In genomic region chr16:14011006-14011405, GRCh38 we compare ENCODE assay signal across 19 cellular contexts.
DNase-seq lines count a peak whose midpoint lies in the region; ATAC-seq and TF ChIP-seq lines count a peak whose summit lies in the region.
"Had no signal": no experiment of that assay in that cellular context is flagged by ENCODE, and none has a peak within 500 bp of the region (broad histone marks: within the 10 kb centered on the region; RNA-seq: fewer than 3 reads in every experiment).

No MANE protein-coding gene starts in this region.

- peak overlapping the region; percentile 47 for H3K27ac ChIP-seq in cingulate gyrus (ENCODE audit: low read depth, low read length)
- H3K27ac ChIP-seq: SJSA1 had no signal

- DNase-seq in activated effector memory CD4-positive, alpha-beta T cell treated with anti-CD3 and anti-CD28 coated beads, Interleukin-2, amount 50 U/mL, for 16 hours: peak; percentile 9
- DNase-seq in activated effector memory CD4-positive, alpha-beta T cell treated with Interleukin-2 at 50 U/mL for 16 hours: no peak
- peak; percentile 0 for DNase-seq in mesenteric fat pad (ENCODE audit: low spot score)
- no peak for DNase-seq in type B pancreatic cell (ENCODE audit: extremely low spot score, unreplicated experiment)
- DNase-seq: Karpas-422, MG63, NCI-H1417, NCI-H1694 treated with DMSO at 0.1 percent for 48 hours, NCI-H2081 treated with DMSO at 0.1 percent for 48 hours, NCI-H446, NCI-H526, OCI-M1 had no signal

- TF ChIP-seq CTCF in type B pancreatic cell (conservative IDR thresholded peaks at IDR 0.05): no peak

- H3K27ac Mint-ChIP-seq in type B pancreatic cell: no peak overlapping the region
- H3K27ac Mint-ChIP-seq: B cell, CD14-positive monocyte, GM23338 had no signal

- H3K27me3 Mint-ChIP-seq in type B pancreatic cell: peaks cover 19% of the 10 kb centered on the region

- peaks cover 54% of the 10 kb centered on the region for H3K4me1 Mint-ChIP-seq in type B pancreatic cell (ENCODE audit: unreplicated experiment)
- H3K4me1 Mint-ChIP-seq: B cell had no signal

- no peak overlapping the region for H3K4me3 Mint-ChIP-seq in type B pancreatic cell
- H3K4me3 Mint-ChIP-seq: B cell, GM23338 had no signal

- ATAC-seq in HG03571 (IDR thresholded peaks at IDR 0.05; ENCODE audit: unreplicated experiment) (no peak), HG02571 (IDR thresholded peaks at IDR 0.05; ENCODE audit: unreplicated experiment) (no peak)
- ATAC-seq: GM23338 had no signal

- no peaks in the 10 kb centered on the region for H3K9me3 Mint-ChIP-seq in type B pancreatic cell
- H3K9me3 Mint-ChIP-seq: GM23338 had no signal

- H3K36me3 Mint-ChIP-seq in type B pancreatic cell: no peaks in the 10 kb centered on the region
- H3K36me3 Mint-ChIP-seq: CD14-positive monocyte had no signal

Comparison
In these comparisons a context has a peak if more than half of its experiments do, and no peak if none do; other contexts are left out.
1. DNase-seq: peak in activated effector memory CD4-positive, alpha-beta T cell treated with anti-CD3 and anti-CD28 coated beads, Interleukin-2, amount 50 U/mL, for 16 hours (single experiment) and mesenteric fat pad (single experiment); none in activated effector memory CD4-positive, alpha-beta T cell treated with Interleukin-2 at 50 U/mL for 16 hours (single experiment) and type B pancreatic cell (single experiment).